9 cellular contexts compared by ENCODE assay signal in the genomic region with DNA sequence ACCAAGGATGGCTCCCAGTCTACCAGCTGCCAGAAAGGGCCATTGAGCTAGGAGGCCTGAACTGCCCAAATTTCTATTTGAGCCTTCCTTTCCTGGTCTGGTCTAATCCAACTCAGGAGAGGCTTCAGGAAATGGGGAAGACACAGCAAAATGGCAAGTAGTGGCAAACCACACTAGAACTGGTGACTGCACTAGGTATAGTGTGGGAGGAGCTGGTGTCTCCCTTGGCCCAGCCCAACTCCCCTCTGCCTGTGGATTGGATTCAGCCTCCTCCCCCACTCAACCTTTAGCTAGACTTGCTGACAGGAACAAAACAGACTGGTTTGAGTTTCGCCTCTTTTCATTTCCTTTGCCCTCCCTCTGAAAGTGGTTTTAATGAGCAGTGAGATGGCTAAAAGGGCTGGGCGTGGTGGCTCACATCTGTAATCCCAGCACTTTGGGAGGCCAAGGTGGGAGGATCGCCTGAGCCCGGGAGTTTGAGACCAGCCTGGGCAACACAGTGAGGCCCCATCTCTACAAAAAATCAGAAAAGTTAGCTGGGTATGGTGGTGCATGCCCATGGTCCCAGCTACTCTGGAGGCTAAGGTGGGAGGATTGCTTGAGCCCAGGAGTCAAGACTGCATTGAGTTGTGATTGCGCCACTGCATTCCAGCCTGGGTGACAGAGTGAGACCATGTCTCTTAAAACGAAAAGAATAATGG. TPM values are rescaled to one million over a fixed set of nuclear protein-coding genes. Genes with fewer than 3 reads are reported as not detected.
A peak's percentile ranks its signal among the peaks of the same experiment; 100 is the strongest.
DNase-seq lines count a peak whose midpoint lies in the region; ATAC-seq and TF ChIP-seq lines count a peak whose summit lies in the region.
"Had no signal": no experiment of that assay in that cellular context is flagged by ENCODE, and none has a peak within 500 bp of the region (broad histone marks: within the 10 kb centered on the region; RNA-seq: fewer than 3 reads in every experiment).

No MANE protein-coding gene starts in this region.

- peaks cover 28% of the 10 kb centered on the region for H3K36me3 Mint-ChIP-seq in activated CD4-positive, alpha-beta T cell treated with anti-CD3 and anti-CD28 coated beads, Interleukin-2, amount 10 ng/mL, durations not matched to agents 7 days and 5 days (ENCODE audit: low read depth)
- peaks cover 36% of the 10 kb centered on the region for H3K36me3 Mint-ChIP-seq in activated CD4-positive, alpha-beta memory T cell treated with anti-CD3 and anti-CD28 coated beads, Interleukin-2, amount 10 ng/mL, durations not matched to agents 7 days and 5 days (ENCODE audit: low read depth)

- TF ChIP-seq CTCF in hepatocyte (IDR thresholded peaks at IDR 0.05; ENCODE audit: poor library complexity) (no peak), thoracic aorta (IDR thresholded peaks at IDR 0.05) (no peak)

- H3K36me3 ChIP-seq in hepatocyte (replicated peaks; ENCODE audit: insufficient read depth, low read depth): no peaks in the 10 kb centered on the region
- H3K36me3 ChIP-seq in thoracic aorta: peaks cover 28% of the 10 kb centered on the region

- H3K9me2 ChIP-seq in hepatocyte (replicated peaks; ENCODE audit: insufficient read depth): no peaks in the 10 kb centered on the region

- H2AFZ ChIP-seq in hepatocyte: no peak overlapping the region

- H3K27ac ChIP-seq in hepatocyte (peak overlapping the region; percentile 60), thoracic aorta (peak overlapping the region; percentile 35 to 36)

- H3K27ac Mint-ChIP-seq in activated CD4-positive, alpha-beta T cell treated with anti-CD3 and anti-CD28 coated beads, Interleukin-2, amount 10 ng/mL, durations not matched to agents 7 days and 5 days: peak overlapping the region; percentile 86
- H3K27ac Mint-ChIP-seq in activated CD4-positive, alpha-beta memory T cell treated with anti-CD3 and anti-CD28 coated beads, Interleukin-2, amount 10 ng/mL, durations not matched to agents 7 days and 5 days: peak overlapping the region; percentile 83

- H3K9me3 Mint-ChIP-seq in activated CD4-positive, alpha-beta T cell treated with anti-CD3 and anti-CD28 coated beads, Interleukin-2, amount 10 ng/mL, durations not matched to agents 7 days and 5 days: no peaks in the 10 kb centered on the region
- H3K9me3 Mint-ChIP-seq in activated CD4-positive, alpha-beta memory T cell treated with anti-CD3 and anti-CD28 coated beads, Interleukin-2, amount 10 ng/mL, durations not matched to agents 7 days and 5 days: no peaks in the 10 kb centered on the region

- H3K27me3 ChIP-seq in hepatocyte (no peaks in the 10 kb centered on the region), thoracic aorta (replicated peaks; ENCODE audit: insufficient read depth) (no peaks in the 10 kb centered on the region)

- H3K27me3 Mint-ChIP-seq in activated CD4-positive, alpha-beta T cell treated with anti-CD3 and anti-CD28 coated beads, Interleukin-2, amount 10 ng/mL, durations not matched to agents 7 days and 5 days: no peaks in the 10 kb centered on the region
- peaks cover 1% of the 10 kb centered on the region for H3K27me3 Mint-ChIP-seq in activated CD4-positive, alpha-beta memory T cell treated with anti-CD3 and anti-CD28 coated beads, Interleukin-2, amount 10 ng/mL, durations not matched to agents 7 days and 5 days

- WGBS in hepatocyte (ENCODE audit: low lambda C conversion rate, missing lambda C conversion rate): 79% methylated on average over 6 of the region's 6 CpGs

- H4K20me1 ChIP-seq in hepatocyte (ENCODE audit: insufficient read depth, poor library complexity, severe bottlenecking): no peaks in the 10 kb centered on the region

- H3K4me1 Mint-ChIP-seq in activated CD4-positive, alpha-beta T cell treated with anti-CD3 and anti-CD28 coated beads, Interleukin-2, amount 10 ng/mL, durations not matched to agents 7 days and 5 days: peaks cover 42% of the 10 kb centered on the region
- peaks cover 41% of the 10 kb centered on the region for H3K4me1 Mint-ChIP-seq in activated CD4-positive, alpha-beta memory T cell treated with anti-CD3 and anti-CD28 coated beads, Interleukin-2, amount 10 ng/mL, durations not matched to agents 7 days and 5 days

- no peaks in the 10 kb centered on the region for H3K79me2 ChIP-seq in hepatocyte

- H3K9me3 ChIP-seq in hepatocyte (ENCODE audit: low read depth): no peaks in the 10 kb centered on the region
- no peaks in the 10 kb centered on the region for H3K9me3 ChIP-seq in thoracic aorta

- H3K4me3 ChIP-seq in hepatocyte (no peak overlapping the region), thoracic aorta (no peak overlapping the region)

- no peak overlapping the region for H3K4me3 Mint-ChIP-seq in activated CD4-positive, alpha-beta T cell treated with anti-CD3 and anti-CD28 coated beads, Interleukin-2, amount 10 ng/mL, durations not matched to agents 7 days and 5 days
- no peak overlapping the region for H3K4me3 Mint-ChIP-seq in activated CD4-positive, alpha-beta memory T cell treated with anti-CD3 and anti-CD28 coated beads, Interleukin-2, amount 10 ng/mL, durations not matched to agents 7 days and 5 days

- H3K4me2 ChIP-seq in hepatocyte: no peak overlapping the region

- ATAC-seq in thoracic aorta (ENCODE audit: insufficient number of reproducible peaks, low FRiP score, low read depth): no peak

- CTCF ChIA-PET in activated CD4-positive, alpha-beta T cell treated with anti-CD3 and anti-CD28 coated beads, Interleukin-2, amount 10 ng/mL, durations not matched to agents 7 days and 5 days (lab: Charles Lee): interaction anchor here (0.6 to 6.9 kb wide), 13 partner anchors 10 to 492 kb away, joined by 3 to 46 read pairs (median 4); a partner anchor contains a TSS
- CTCF ChIA-PET in activated CD4-positive, alpha-beta memory T cell treated with anti-CD3 and anti-CD28 coated beads, Interleukin-2, amount 10 ng/mL, durations not matched to agents 7 days and 5 days (lab: Charles Lee): interaction anchor here (1.1 to 3.7 kb wide), 9 partner anchors 15 to 409 kb away, joined by 3 to 22 read pairs (median 6); a partner anchor contains a TSS

- DNase-seq in activated CD4-positive, alpha-beta T cell treated with anti-CD3 and anti-CD28 coated beads, Interleukin-2, amount 10 ng/mL, durations not matched to agents 7 days and 5 days: peak; percentile 50
- DNase-seq in activated CD4-positive, alpha-beta T cell treated with anti-CD3 and anti-CD28 coated beads, Interleukin-2, amount 50 U/mL, for 4 hours: no peak
- peak; percentile 62 for DNase-seq in activated CD4-positive, alpha-beta memory T cell treated with anti-CD3 and anti-CD28 coated beads, Interleukin-2, amount 10 ng/mL, durations not matched to agents 7 days and 5 days
- DNase-seq in hepatocyte (ENCODE audit: low spot score): peak; percentile 40
- DNase-seq in thoracic aorta (ENCODE audit: low spot score): no peak
- no peak for DNase-seq in GM19238 (ENCODE audit: insufficient read length, low spot score)
- no peak for DNase-seq in activated CD4-positive, CD25-positive, alpha-beta regulatory T cell treated with anti-CD3 and anti-CD28 coated beads, Interleukin-2, amount 50 U/mL, for 72 hours
- DNase-seq in NK-92 (lab: John Stamatoyannopoulos, UW; ENCODE audit: unreplicated experiment): no peak
- DNase-seq: activated effector memory CD4-positive, alpha-beta T cell treated with anti-CD3 and anti-CD28 coated beads, Interleukin-2, amount 50 U/mL, for 16 hours had no signal

- peaks cover 26% of the 10 kb centered on the region for H3K4me1 ChIP-seq in hepatocyte (ENCODE audit: insufficient read depth)
- peaks cover 16 to 49% of the 10 kb centered on the region in 2 donors for H3K4me1 ChIP-seq in thoracic aorta (ENCODE audit: control insufficient read depth in 1 of 2, low read depth in 2 of 2)

- POLR2A ChIA-PET in activated CD4-positive, alpha-beta T cell treated with anti-CD3 and anti-CD28 coated beads, Interleukin-2, amount 10 ng/mL, durations not matched to agents 7 days and 5 days (lab: Charles Lee): interaction anchor here (0.5 to 0.7 kb wide), 2 partner anchors 85 to 384 kb away, joined by 3 read pairs; no protein-coding TSS in a partner anchor
- POLR2A ChIA-PET in activated CD4-positive, alpha-beta memory T cell treated with anti-CD3 and anti-CD28 coated beads, Interleukin-2, amount 10 ng/mL, durations not matched to agents 7 days and 5 days (lab: Charles Lee): interaction anchor here (0.6 to 2.2 kb wide), 5 partner anchors 11 to 118 kb away, joined by 3 to 23 read pairs (median 5); a partner anchor contains a TSS

RNA-seq across cellular contexts. Expression of a gene that starts 17.5 kb away (rescaled TPM):
- 10 to 100 TPM; 37.3 to 46.4 TPM for total RNA-seq in activated CD4-positive, alpha-beta T cell treated with anti-CD3 and anti-CD28 coated beads, Interleukin-2, amount 10 ng/mL, durations not matched to agents 7 days and 5 days
- 10 to 100 TPM; 38.5 to 40.5 TPM for total RNA-seq in activated CD4-positive, alpha-beta memory T cell treated with anti-CD3 and anti-CD28 coated beads, Interleukin-2, amount 10 ng/mL, durations not matched to agents 7 days and 5 days
- total RNA-seq in hepatocyte: 46.1 and 53.1 TPM in 2 replicates
- 68.8 and 71.1 TPM in 2 replicates for polyA plus RNA-seq in hepatocyte
- total RNA-seq in thoracic aorta: 10 to 100 TPM; 21.2 to 39.4 TPM

RNA-seq across cellular contexts. Expression of a gene that starts 25.2 kb away (rescaled TPM):
- not detected for total RNA-seq in activated CD4-positive, alpha-beta T cell treated with anti-CD3 and anti-CD28 coated beads, Interleukin-2, amount 10 ng/mL, durations not matched to agents 7 days and 5 days
- not detected for total RNA-seq in activated CD4-positive, alpha-beta memory T cell treated with anti-CD3 and anti-CD28 coated beads, Interleukin-2, amount 10 ng/mL, durations not matched to agents 7 days and 5 days
- total RNA-seq in hepatocyte (0.08 and 0.73 TPM in 2 replicates), thoracic aorta (not detected)
- 1.8 and 2.8 TPM in 2 replicates for polyA plus RNA-seq in hepatocyte

RNA-seq across cellular contexts. Expression of a gene that starts 34.4 kb away (rescaled TPM):
- 10 to 100 TPM; 41.8 to 44.3 TPM for total RNA-seq in activated CD4-positive, alpha-beta T cell treated with anti-CD3 and anti-CD28 coated beads, Interleukin-2, amount 10 ng/mL, durations not matched to agents 7 days and 5 days
- total RNA-seq in activated CD4-positive, alpha-beta memory T cell treated with anti-CD3 and anti-CD28 coated beads, Interleukin-2, amount 10 ng/mL, durations not matched to agents 7 days and 5 days: 10 to 100 TPM; 40.4 to 41.8 TPM
- total RNA-seq in hepatocyte: 36.3 and 47.6 TPM in 2 replicates
- 32.1 and 43.8 TPM in 2 replicates for polyA plus RNA-seq in hepatocyte
- 10 to 100 TPM; 11.3 to 24.8 TPM for total RNA-seq in thoracic aorta

RNA-seq across cellular contexts. Expression of a gene that starts 41.0 kb away (rescaled TPM):
- 10 to 100 TPM; 91.9 to 98.3 TPM for total RNA-seq in activated CD4-positive, alpha-beta T cell treated with anti-CD3 and anti-CD28 coated beads, Interleukin-2, amount 10 ng/mL, durations not matched to agents 7 days and 5 days
- 100 to 1,000 TPM; 107 to 112 TPM for total RNA-seq in activated CD4-positive, alpha-beta memory T cell treated with anti-CD3 and anti-CD28 coated beads, Interleukin-2, amount 10 ng/mL, durations not matched to agents 7 days and 5 days
- total RNA-seq in hepatocyte (42.9 and 59.5 TPM in 2 replicates), thoracic aorta (10 to 100 TPM; 45.9 to 66.1 TPM)
- 21.9 and 28.7 TPM in 2 replicates for polyA plus RNA-seq in hepatocyte

Comparison
In these comparisons a context has a peak if more than half of its experiments do, and no peak if none do; other contexts are left out.
1. DNase-seq: peak in activated CD4-positive, alpha-beta T cell treated with anti-CD3 and anti-CD28 coated beads, Interleukin-2, amount 10 ng/mL, durations not matched to agents 7 days and 5 days (single experiment), activated CD4-positive, alpha-beta memory T cell treated with anti-CD3 and anti-CD28 coated beads, Interleukin-2, amount 10 ng/mL, durations not matched to agents 7 days and 5 days (single experiment) and hepatocyte (single experiment); none in activated CD4-positive, alpha-beta T cell treated with anti-CD3 and anti-CD28 coated beads, Interleukin-2, amount 50 U/mL, for 4 hours (0 of 2), thoracic aorta (single experiment), GM19238 (single experiment), activated CD4-positive, CD25-positive, alpha-beta regulatory T cell treated with anti-CD3 and anti-CD28 coated beads, Interleukin-2, amount 50 U/mL, for 72 hours (single experiment) and NK-92 (single experiment).